Comparison of ENCODE assay signal across 7 cellular contexts in genomic region chr7:6990439-6991152, GRCh38.
DNase-seq lines count a peak whose midpoint lies in the region; ATAC-seq, FAIRE-seq and TF ChIP-seq lines count a peak whose summit lies in the region.
"Not testable (repeated sequence)": the region's sequence is repeated elsewhere in the genome, so short reads cannot be mapped to it uniquely, and the experiment has no call there.

No MANE protein-coding gene starts in this region.

- H3K4me1 Mint-ChIP-seq in T-helper 17 cell = peaks cover 15% of the 10 kb centered on the region
- H3K4me1 Mint-ChIP-seq in activated naive CD8-positive, alpha-beta T cell treated with anti-CD3 and anti-CD28 coated beads for 36 hours = peaks cover 15% of the 10 kb centered on the region
- peaks cover 10 to 12% of the 10 kb centered on the region in 2 donors for H3K4me1 Mint-ChIP-seq in effector memory CD8-positive, alpha-beta T cell (ENCODE audit: low read depth in 2 of 2)

- H3K4me1 ChIP-seq in HepG2 (ENCODE audit: insufficient read depth, low read length) = peaks cover 17% of the 10 kb centered on the region

- TSS peak; percentile 73 for BruUV-seq in HepG2 (replicated peaks; lab: Mats Ljungman, UMichigan)

- not testable (repeated sequence) for ATAC-seq in T-helper 17 cell; effector memory CD8-positive, alpha-beta T cell (replicated peaks); HepG2

- POLR2A ChIA-PET in HepG2 (lab: Yijun Ruan, JAX) = not testable (repeated sequence)

- H3K4me3 Mint-ChIP-seq in T-helper 17 cell = peak overlapping the region; percentile 88
- H3K4me3 Mint-ChIP-seq in activated naive CD8-positive, alpha-beta T cell treated with anti-CD3 and anti-CD28 coated beads for 36 hours = peak overlapping the region; percentile 29
- peak overlapping the region; percentile 60 to 61 for H3K4me3 Mint-ChIP-seq in effector memory CD8-positive, alpha-beta T cell

- FAIRE-seq in HepG2 (lab: Jason Lieb, UNC) = not testable (repeated sequence)

- TF ChIP-seq CTCF in HepG2 (CRISPR knock-in tag; IDR thresholded peaks at IDR 0.05) = not testable (repeated sequence)

- not testable (repeated sequence) for H4K20me1 ChIP-seq in HepG2 (ENCODE audit: insufficient read depth, low read length)

- H3K4me2 ChIP-seq in HepG2 (ENCODE audit: low read depth, low read length) = peak overlapping the region; percentile 67

- H3K27ac ChIP-seq in HepG2 (ENCODE audit: extremely low read length, insufficient read depth, low read length) = not testable (repeated sequence)

- H3K36me3 ChIP-seq in HepG2 (replicated peaks in 1 of 2; ENCODE audit: control insufficient read depth in 1 of 2, insufficient read depth in 2 of 2, low read length in 2 of 2) = not testable (repeated sequence)

- peak overlapping the region; percentile 98 for H3K27ac Mint-ChIP-seq in T-helper 17 cell
- not testable (repeated sequence) for H3K27ac Mint-ChIP-seq in activated naive CD8-positive, alpha-beta T cell treated with anti-CD3 and anti-CD28 coated beads for 36 hours
- H3K27ac Mint-ChIP-seq in effector memory CD8-positive, alpha-beta T cell = peak overlapping the region; percentile 89

- not testable (repeated sequence) for TF ChIP-seq RAD21 in HepG2 (CRISPR knock-in tag; IDR thresholded peaks at IDR 0.05)

- TF ChIP-seq POLR2A in HepG2 (IDR thresholded peaks at IDR 0.05; ENCODE audit: insufficient read depth in 1 of 2, low read depth in 2 of 2, low read length in 2 of 2) = not testable (repeated sequence)

- not testable (repeated sequence) for H3K9me3 ChIP-seq in T-helper 17 cell (ENCODE audit: control insufficient read depth, low read length, poor library complexity, severe bottlenecking); HepG2 (ENCODE audit: low read length)

- H2AFZ ChIP-seq in HepG2 (ENCODE audit: low read length) = not testable (repeated sequence)

- H3K9ac ChIP-seq in HepG2 (ENCODE audit: insufficient read depth, low read depth, low read length) = not testable (repeated sequence)

- H3K27me3 ChIP-seq in HepG2 (ENCODE audit: control insufficient read depth in 1 of 2, insufficient read depth in 2 of 2, low read length in 2 of 2) = not testable (repeated sequence)

- TF ChIP-seq EP300 in HepG2 (IDR thresholded peaks at IDR 0.05; ENCODE audit: low read depth in 2 of 2, low read length in 2 of 2); HepG2 (CRISPR knock-in tag; IDR thresholded peaks at IDR 0.05; ENCODE audit: borderline replicate concordance): not testable (repeated sequence)

- intact Hi-C loops in HepG2 (cut with micrococcal nuclease; ENCODE audit: unreplicated experiment) = not testable (repeated sequence)

- DNase-seq in DMS53 treated with DMSO at 0.1 percent for 48 hours (lab: John Stamatoyannopoulos, UW; ENCODE audit: unreplicated experiment) (peak; percentile 21), NCI-H226 (peak; percentile 69), HepG2 (ENCODE audit: low spot score) (peak; percentile 24), renal cortical epithelial cell (ENCODE audit: low read depth) (peak; percentile 59)
- DNase-seq in T-helper 17 cell; activated naive CD8-positive, alpha-beta T cell treated with anti-CD3 and anti-CD28 coated beads for 36 hours; effector memory CD8-positive, alpha-beta T cell: not testable (repeated sequence)

- 7% methylated on average over 7 of the region's 7 CpGs for WGBS in HepG2 (ENCODE audit: low lambda C conversion rate)

- CTCF ChIA-PET in HepG2 (lab: Yijun Ruan, JAX; ENCODE audit: low intra/inter-chr PET ratio, low total read pairs) = not testable (repeated sequence)

- H3K9me3 Mint-ChIP-seq in activated naive CD8-positive, alpha-beta T cell treated with anti-CD3 and anti-CD28 coated beads for 36 hours; effector memory CD8-positive, alpha-beta T cell: not testable (repeated sequence)

- not testable (repeated sequence) for H3K79me2 ChIP-seq in HepG2 (ENCODE audit: insufficient read depth, low read length)

- H3K27me3 Mint-ChIP-seq in T-helper 17 cell; activated naive CD8-positive, alpha-beta T cell treated with anti-CD3 and anti-CD28 coated beads for 36 hours; effector memory CD8-positive, alpha-beta T cell: not testable (repeated sequence)

- in situ Hi-C loops in HepG2 (cut with HindIII; ENCODE audit: extremely low pct_ligation_motif_present, low pct_unique_long_range_greater_than_20kb) = not testable (repeated sequence)

- not testable (repeated sequence) for H3K4me3 ChIP-seq in HepG2 (replicated peaks in 1 of 3; ENCODE audit: insufficient read depth in 1 of 3, low read depth in 2 of 3, low read length in 3 of 3)

- not testable (repeated sequence) for H3K36me3 Mint-ChIP-seq in T-helper 17 cell (ENCODE audit: low read depth); activated naive CD8-positive, alpha-beta T cell treated with anti-CD3 and anti-CD28 coated beads for 36 hours; effector memory CD8-positive, alpha-beta T cell (ENCODE audit: insufficient read depth)

Comparison
In these comparisons a context has a peak if more than half of its experiments do, and no peak if none do; other contexts are left out.
1. H3K4me3 Mint-ChIP-seq: peak in every context shown above with its lines; median percentile 88 in T-helper 17 cell; 60 in effector memory CD8-positive, alpha-beta T cell; 29 in activated naive CD8-positive, alpha-beta T cell treated with anti-CD3 and anti-CD28 coated beads for 36 hours.